Comparison of ENCODE assay signal across 27 cellular contexts in the genomic region with DNA sequence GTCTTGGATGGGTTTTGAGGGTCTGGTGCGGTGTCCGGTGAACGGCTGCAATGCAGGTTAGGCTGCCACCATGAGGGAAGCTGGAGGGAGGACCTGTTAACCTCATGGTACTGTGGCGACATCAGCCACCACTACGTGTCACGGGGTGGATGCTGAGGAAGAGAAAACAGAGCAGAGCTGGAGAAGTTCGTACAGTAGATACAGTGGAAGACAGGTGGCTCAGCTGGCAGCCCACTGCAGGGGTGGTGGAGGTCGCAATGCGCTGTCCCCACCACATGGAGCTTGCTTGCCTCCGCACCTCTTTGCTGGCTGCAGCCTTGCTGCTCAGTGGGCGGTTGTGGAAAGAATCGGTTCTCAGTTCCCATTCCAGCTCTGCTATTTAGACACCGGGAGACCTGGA. TPM values are rescaled to one million over a fixed set of nuclear protein-coding genes. Genes with fewer than 3 reads are reported as not detected.
A peak's percentile ranks its signal among the peaks of the same experiment; 100 is the strongest.
DNase-seq lines count a peak whose midpoint lies in the region; ATAC-seq and TF ChIP-seq lines count a peak whose summit lies in the region.
"Had no signal": no experiment of that assay in that cellular context is flagged by ENCODE, and none has a peak within 500 bp of the region (broad histone marks: within the 10 kb centered on the region; RNA-seq: fewer than 3 reads in every experiment).

No MANE protein-coding gene starts in this region.

- no peak overlapping the region for H3K4me3 Mint-ChIP-seq in stimulated activated naive B cell treated with anti-CD40 and anti-IgM and Interleukin-4, amounts not matched to agents 10 μg/mL and 1 μg/mL and 100 μg/mL, for 72 hours
- H3K4me3 Mint-ChIP-seq: activated naive CD8-positive, alpha-beta T cell treated with anti-CD3 and anti-CD28 coated beads, Interleukin-2, amount 10 ng/mL, durations not matched to agents 7 days and 5 days; GM23338; neural crest cell had no signal

- H3K4me3 ChIP-seq in WERI-Rb-1 (ENCODE audit: low read depth, low read length) (no peak overlapping the region), HAP-1 (no peak overlapping the region)
- H3K4me3 ChIP-seq: GM23338, mucosa of descending colon, tibial nerve had no signal

- H3K4me1 Mint-ChIP-seq in stimulated activated naive B cell treated with anti-CD40 and anti-IgM and Interleukin-4, amounts not matched to agents 10 μg/mL and 1 μg/mL and 100 μg/mL, for 72 hours, result peaks cover 26 to 66% of the 10 kb centered on the region in 2 donors

- TF ChIP-seq CTCF in WERI-Rb-1 (IDR thresholded peaks at IDR 0.05; ENCODE audit: low read depth, low read length) (0 out of 2 replicates have a peak, but pooled peaks have one; percentile 1), GM10248 (IDR thresholded peaks at IDR 0.05; ENCODE audit: control extremely low read depth, extremely low read depth, low read depth, missing control alignments) (no peak)

- POLR2A ChIA-PET in GM10248 (lab: Yijun Ruan, JAX), result no interaction called here

- H3K27me3 ChIP-seq in WERI-Rb-1 (ENCODE audit: insufficient read depth, low read depth, severe bottlenecking), result no peaks in the 10 kb centered on the region
- H3K27me3 ChIP-seq in HAP-1 (ENCODE audit: low read depth), result no peaks in the 10 kb centered on the region
- H3K27me3 ChIP-seq: tibial nerve had no signal

- H3K27ac Mint-ChIP-seq in stimulated activated naive B cell treated with anti-CD40 and anti-IgM and Interleukin-4, amounts not matched to agents 10 μg/mL and 1 μg/mL and 100 μg/mL, for 72 hours, result peak overlapping the region; percentile 10
- H3K27ac Mint-ChIP-seq: activated naive CD8-positive, alpha-beta T cell treated with anti-CD3 and anti-CD28 coated beads, Interleukin-2, amount 10 ng/mL, durations not matched to agents 7 days and 5 days; GM23338; progenitor cell of endocrine pancreas had no signal

- H3K9me3 Mint-ChIP-seq in stimulated activated naive B cell treated with anti-CD40 and anti-IgM and Interleukin-4, amounts not matched to agents 10 μg/mL and 1 μg/mL and 100 μg/mL, for 72 hours, result no peaks in the 10 kb centered on the region
- H3K9me3 Mint-ChIP-seq: activated naive CD8-positive, alpha-beta T cell treated with anti-CD3 and anti-CD28 coated beads, Interleukin-2, amount 10 ng/mL, durations not matched to agents 7 days and 5 days had no signal

- H3K36me3 ChIP-seq in WERI-Rb-1 (no peaks in the 10 kb centered on the region), HAP-1 (replicated peaks) (no peaks in the 10 kb centered on the region)
- H3K36me3 ChIP-seq: tibial nerve had no signal

- H3K9me3 ChIP-seq in WERI-Rb-1 (ENCODE audit: severe bottlenecking) (no peaks in the 10 kb centered on the region), HAP-1 (no peaks in the 10 kb centered on the region)
- H3K9me3 ChIP-seq: mucosa of descending colon, tibial nerve had no signal

- no peaks in the 10 kb centered on the region for H3K36me3 Mint-ChIP-seq in stimulated activated naive B cell treated with anti-CD40 and anti-IgM and Interleukin-4, amounts not matched to agents 10 μg/mL and 1 μg/mL and 100 μg/mL, for 72 hours
- H3K36me3 Mint-ChIP-seq: activated naive CD8-positive, alpha-beta T cell treated with anti-CD3 and anti-CD28 coated beads, Interleukin-2, amount 10 ng/mL, durations not matched to agents 7 days and 5 days had no signal

- CTCF ChIA-PET in GM10248 (lab: Yijun Ruan, JAX), result interaction anchor here (1.6 to 7.5 kb wide), 3 partner anchors 13 to 21 kb away, joined by 4 to 75 read pairs (median 5); no protein-coding TSS in a partner anchor

- peaks cover 9 to 17% of the 10 kb centered on the region in 2 donors for H3K27me3 Mint-ChIP-seq in stimulated activated naive B cell treated with anti-CD40 and anti-IgM and Interleukin-4, amounts not matched to agents 10 μg/mL and 1 μg/mL and 100 μg/mL, for 72 hours

- in situ Hi-C loops in HAP-1 (cut with MboI; ENCODE audit: low sequenced_read_pairs), result no loop called here

- no peak overlapping the region for H3K27ac ChIP-seq in WERI-Rb-1
- H3K27ac ChIP-seq: tibial nerve had no signal

- no peaks in the 10 kb centered on the region for H3K4me1 ChIP-seq in HAP-1

- peak; percentile 55 to 66 for ATAC-seq in stimulated activated naive B cell treated with anti-CD40 and anti-IgM and Interleukin-4, amounts not matched to agents 10 μg/mL and 1 μg/mL and 100 μg/mL, for 72 hours (replicated peaks)
- no peak for ATAC-seq in HG03439 (IDR thresholded peaks at IDR 0.05; ENCODE audit: unreplicated experiment)
- ATAC-seq: GM23338, left ventricle myocardium superior, mucosa of descending colon had no signal

- peak; percentile 37 for DNase-seq in activated CD8-positive, alpha-beta memory T cell treated with anti-CD3 and anti-CD28 coated beads for 24 hours
- DNase-seq in activated CD8-positive, alpha-beta memory T cell treated with anti-CD3 and anti-CD28 coated beads, Interleukin-2, amount 50 U/mL, for 4 hours, result no peak
- DNase-seq in WERI-Rb-1 (peak; percentile 10), mesenteric fat pad (ENCODE audit: low spot score) (peak; percentile 73), GM10248 (ENCODE audit: extremely low spot score) (no peak), HAP-1 (ENCODE audit: low spot score in 2 of 2) (no peak)
- no peak for DNase-seq in stimulated activated naive B cell treated with anti-CD40 and anti-IgM and Interleukin-4, amounts not matched to agents 10 μg/mL and 1 μg/mL and 100 μg/mL, for 72 hours
- DNase-seq: activated CD4-positive, alpha-beta T cell treated with anti-CD3 and anti-CD28 coated beads, Interleukin-2, amount 50 U/mL, for 4 hours; activated effector memory CD4-positive, alpha-beta T cell treated with Interleukin-2 at 50 U/mL for 16 hours; activated naive CD8-positive, alpha-beta T cell treated with anti-CD3 and anti-CD28 coated beads, Interleukin-2, amount 10 ng/mL, durations not matched to agents 7 days and 5 days; AML-193; effector CD4-positive, alpha-beta T cell; foreskin fibroblast; GDM1; KBM-7; left ventricle myocardium superior; mucosa of descending colon; NCI-H187; NCI-H526 treated with DMSO at 0.1 percent for 48 hours had no signal

RNA-seq across cellular contexts. Expression of a gene that starts 2.8 kb away (rescaled TPM):
- not detected for total RNA-seq in mesenteric fat pad
- total RNA-seq: activated naive CD8-positive, alpha-beta T cell treated with anti-CD3 and anti-CD28 coated beads, Interleukin-2, amount 10 ng/mL, durations not matched to agents 7 days and 5 days; astrocyte; epithelial cell of proximal tubule; GM23338; HT1080; left ventricle myocardium superior; mucosa of descending colon; neural crest cell; progenitor cell of endocrine pancreas; tibial nerve had no signal

RNA-seq across cellular contexts. Expression of a gene that starts 7.8 kb away (rescaled TPM):
- total RNA-seq in mesenteric fat pad, result not detected
- total RNA-seq: activated naive CD8-positive, alpha-beta T cell treated with anti-CD3 and anti-CD28 coated beads, Interleukin-2, amount 10 ng/mL, durations not matched to agents 7 days and 5 days; astrocyte; epithelial cell of proximal tubule; GM23338; HT1080; left ventricle myocardium superior; neural crest cell; progenitor cell of endocrine pancreas; tibial nerve had no signal

RNA-seq across cellular contexts. Expression of a gene that starts 45.3 kb away (rescaled TPM):
- total RNA-seq in mesenteric fat pad, result 170 TPM

Comparison
In these comparisons a context has a peak if more than half of its experiments do, and no peak if none do; other contexts are left out.
1. DNase-seq: peak in activated CD8-positive, alpha-beta memory T cell treated with anti-CD3 and anti-CD28 coated beads for 24 hours (single experiment), WERI-Rb-1 (single experiment) and mesenteric fat pad (single experiment); none in activated CD8-positive, alpha-beta memory T cell treated with anti-CD3 and anti-CD28 coated beads, Interleukin-2, amount 50 U/mL, for 4 hours (single experiment), stimulated activated naive B cell treated with anti-CD40 and anti-IgM and Interleukin-4, amounts not matched to agents 10 μg/mL and 1 μg/mL and 100 μg/mL, for 72 hours (single experiment), GM10248 (single experiment) and HAP-1 (0 of 2).